ENCODE assay signal across 9 cellular contexts in the genomic region with DNA sequence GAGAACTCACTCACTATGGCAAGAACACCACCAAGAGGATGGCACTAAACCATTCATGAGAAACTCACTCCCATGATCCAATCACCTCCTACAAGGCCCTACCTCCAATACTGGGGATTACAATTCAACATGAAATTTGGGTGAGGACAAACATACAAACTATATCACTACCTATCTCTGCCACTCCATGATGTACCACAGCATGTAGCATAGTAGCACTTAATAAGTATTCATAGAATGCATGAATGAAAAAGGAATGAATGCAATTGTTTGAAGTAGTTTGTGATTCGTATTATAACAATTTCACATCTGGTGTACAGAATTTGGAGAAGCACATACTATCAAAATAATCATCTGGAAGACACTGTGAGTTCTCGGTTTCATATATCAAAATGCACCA. TPM values are rescaled to one million over a fixed set of nuclear protein-coding genes. Genes with fewer than 3 reads are reported as not detected.
"Had no signal": no experiment of that assay in that cellular context is flagged by ENCODE, and none has a peak within 500 bp of the region (broad histone marks: within the 10 kb centered on the region; RNA-seq: fewer than 3 reads in every experiment).

No MANE protein-coding gene starts in this region.

- H3K4me1 Mint-ChIP-seq: IgD-negative memory B cell had no signal

- H3K36me3 Mint-ChIP-seq: IgD-negative memory B cell had no signal

- H3K27ac Mint-ChIP-seq: IgD-negative memory B cell had no signal

- H3K9ac ChIP-seq: KMS-11 had no signal

- H3K4me2 ChIP-seq: KMS-11 had no signal

- FAIRE-seq: HepG2, HTR-8/SVneo had no signal

- H3K27ac ChIP-seq: HL-60, KMS-11 had no signal

- H3K27me3 Mint-ChIP-seq: IgD-negative memory B cell had no signal

- DNase-seq: IMR-90, KBM-7, KG1 had no signal

- ATAC-seq: HepG2 had no signal

RNA-seq across cellular contexts. Expression of a gene that starts 27.9 kb away (rescaled TPM):
- total RNA-seq: HepG2, HT-29, IMR-90 had no signal
- polyA plus RNA-seq: IgD-negative memory B cell, IMR-90 had no signal
